24 cellular contexts compared by ENCODE assay signal in genomic region chr2:182298456-182298855, GRCh38.
"Had no signal": no experiment of that assay in that cellular context is flagged by ENCODE, and none has a peak within 500 bp of the region (broad histone marks: within the 10 kb centered on the region; RNA-seq: fewer than 3 reads in every experiment).

No MANE protein-coding gene starts in this region.

- H3K4me3 ChIP-seq: neural progenitor cell, ovary, psoas muscle, right lobe of liver, sigmoid colon, stomach, thoracic aorta, thyroid gland, tibial nerve, upper lobe of left lung, vagina had no signal

- DNase-seq: occipital lobe; ovary; posterior cingulate gyrus; psoas muscle; right cardiac atrium; right lobe of liver; sigmoid colon; small intestine; stimulated activated CD4-positive, alpha-beta T cell treated with anti-CD3 and anti-CD28 coated beads, Interleukin-15, amount 100 ng/mL, for 24 hours; stimulated activated CD4-positive, alpha-beta T cell treated with anti-CD3 and anti-CD28 coated beads, Interleukin-2, amount 100 ng/mL, for 24 hours; stimulated activated CD4-positive, alpha-beta T cell treated with anti-CD3 and anti-CD28 coated beads, Interleukin-2, amount 100 ng/mL, for 48 hours; stimulated activated CD4-positive, alpha-beta T cell treated with anti-CD3 and anti-CD28 coated beads, Interleukin-4, amount 100 ng/mL, for 24 hours; stimulated activated naive B cell treated with anti-CD40 and anti-IgM and Interleukin-4, amounts not matched to agents 10 μg/mL and 1 μg/mL and 100 μg/mL, for 72 hours; stimulated activated naive CD4-positive, alpha-beta T cell treated with Interleukin-2 at 50 U/mL for 16 hours; stomach; thyroid gland; trophoblast cell; upper lobe of left lung had no signal

- FAIRE-seq: small intestine, urothelium cell line had no signal

- H3K27me3 ChIP-seq: neural progenitor cell, ovary, right lobe of liver, sigmoid colon, stomach, thyroid gland, tibial nerve, upper lobe of left lung, vagina had no signal

- H3K27ac ChIP-seq: neural progenitor cell, ovary, parathyroid adenoma, psoas muscle, right lobe of liver, sigmoid colon, stomach, thoracic aorta, thyroid gland, tibial nerve, upper lobe of left lung, vagina had no signal

- H3K36me3 ChIP-seq: neural progenitor cell, ovary, right lobe of liver, sigmoid colon, stomach, thoracic aorta, thyroid gland, tibial nerve, upper lobe of left lung, vagina had no signal

- H3K9me3 ChIP-seq: ovary, psoas muscle, right lobe of liver, sigmoid colon, stomach, thoracic aorta, thyroid gland, tibial nerve, upper lobe of left lung, vagina had no signal
